ENCODE assay signal across 1 cellular context in the genomic region with DNA sequence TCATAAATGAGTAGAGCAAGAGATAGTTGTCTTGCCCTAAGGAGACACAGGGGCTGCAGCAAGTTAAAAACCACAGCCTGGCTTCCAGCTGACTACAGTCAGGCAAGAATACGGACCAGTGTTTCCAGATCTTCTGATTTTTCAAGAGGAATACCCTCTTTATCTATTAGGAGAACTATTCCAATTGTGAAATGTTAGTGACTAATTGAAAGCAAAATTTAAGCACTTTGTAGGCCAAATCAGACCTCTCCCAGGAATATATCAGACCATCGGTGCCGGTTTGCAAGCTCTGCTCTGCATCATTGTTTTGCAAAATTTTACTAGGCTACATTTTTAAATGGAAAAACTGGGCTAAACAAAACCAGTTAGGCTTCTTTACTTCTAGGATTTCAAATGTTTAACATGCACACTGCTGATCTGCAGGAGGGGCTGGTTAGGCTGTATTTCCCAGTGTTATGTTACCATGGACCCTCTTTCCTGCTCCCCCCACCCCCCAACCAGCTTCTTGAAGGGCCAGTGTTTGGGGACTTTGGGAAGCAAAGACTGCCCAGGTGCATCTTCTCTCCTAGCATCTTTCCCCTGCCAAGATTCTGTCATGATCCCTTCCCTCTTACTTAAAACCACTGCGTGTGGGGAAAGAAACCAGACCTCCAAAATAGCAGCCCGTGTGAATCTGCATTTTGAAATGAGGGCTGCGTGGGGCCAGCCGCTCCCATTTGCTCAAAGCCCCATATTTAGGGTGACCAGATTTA.
TF ChIP-seq lines count a peak whose summit lies in the region.

No MANE protein-coding gene starts in this region.

TF ChIP-seq in A549, 52 proteins besides CTCF, POLR2A, EP300 and RAD21 (continued from another document):
- TF ChIP-seq, protein P1, sequence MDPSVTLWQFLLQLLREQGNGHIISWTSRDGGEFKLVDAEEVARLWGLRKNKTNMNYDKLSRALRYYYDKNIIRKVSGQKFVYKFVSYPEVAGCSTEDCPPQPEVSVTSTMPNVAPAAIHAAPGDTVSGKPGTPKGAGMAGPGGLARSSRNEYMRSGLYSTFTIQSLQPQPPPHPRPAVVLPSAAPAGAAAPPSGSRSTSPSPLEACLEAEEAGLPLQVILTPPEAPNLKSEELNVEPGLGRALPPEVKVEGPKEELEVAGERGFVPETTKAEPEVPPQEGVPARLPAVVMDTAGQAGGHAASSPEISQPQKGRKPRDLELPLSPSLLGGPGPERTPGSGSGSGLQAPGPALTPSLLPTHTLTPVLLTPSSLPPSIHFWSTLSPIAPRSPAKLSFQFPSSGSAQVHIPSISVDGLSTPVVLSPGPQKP (IDR thresholded peaks at IDR 0.05; ENCODE audit: low read depth, low read length), result no peak
- TF ChIP-seq BHLHE40 (IDR thresholded peaks at IDR 0.05; ENCODE audit: low read depth, low read length), result no peak
